1 cellular context compared by ENCODE assay signal in genomic region chr22:19855504-19856409, GRCh38.
TF ChIP-seq lines count a peak whose summit lies in the region.

No MANE protein-coding gene starts in this region.

TF ChIP-seq in HepG2, 621 proteins besides CTCF, POLR2A, EP300 and RAD21 (continued from another document and continues in another):
- TF ChIP-seq THAP11 (CRISPR knock-in tag; IDR thresholded peaks at IDR 0.05) (peak; percentile 51; the same call in 1 of the 2 replicates), MBD4 (IDR thresholded peaks at IDR 0.05; ENCODE audit: borderline replicate concordance, low read length) (no peak), ZNF747 (CRISPR knock-in tag; IDR thresholded peaks at IDR 0.05; ENCODE audit: borderline replicate concordance) (no peak; the same call in 1 of the 2 replicates), ZNF746 (CRISPR knock-in tag; IDR thresholded peaks at IDR 0.05) (no peak; the same call in none of the 2 replicates), PRDM15 (CRISPR knock-in tag; IDR thresholded peaks at IDR 0.05) (0 out of 2 replicates have a peak, but pooled peaks have one; percentile 25), TRIM22 (IDR thresholded peaks at IDR 0.05) (no peak), ISL2 (CRISPR knock-in tag; IDR thresholded peaks at IDR 0.05) (peak; percentile 47), ZNF33A (CRISPR knock-in tag; IDR thresholded peaks at IDR 0.05; ENCODE audit: borderline replicate concordance) (no peak), ZNF713 (CRISPR knock-in tag; IDR thresholded peaks at IDR 0.05) (no peak; the same call in 1 of the 2 replicates), CENPX (CRISPR knock-in tag; IDR thresholded peaks at IDR 0.05) (no peak), ZNF263 (CRISPR knock-in tag; IDR thresholded peaks at IDR 0.05) (peak; percentile 43), BRCA1 (CRISPR knock-in tag; IDR thresholded peaks at IDR 0.05) (0 out of 2 replicates have a peak, but pooled peaks have one; percentile 9), ZNF563 (CRISPR knock-in tag; IDR thresholded peaks at IDR 0.05) (no peak), RNF219 (CRISPR knock-in tag; IDR thresholded peaks at IDR 0.05) (no peak), HOXA3 (CRISPR knock-in tag; IDR thresholded peaks at IDR 0.05) (peak; percentile 87), ZNF282 (IDR thresholded peaks at IDR 0.05; ENCODE audit: partially characterized antibody) (no peak), NKX3-1 (CRISPR knock-in tag; IDR thresholded peaks at IDR 0.05) (no peak), ZSCAN30 (CRISPR knock-in tag; IDR thresholded peaks at IDR 0.05) (peak; percentile 79; the same call in 1 of the 2 replicates), ZFP91 (CRISPR knock-in tag; IDR thresholded peaks at IDR 0.05; ENCODE audit: borderline replicate concordance) (no peak; the same call in 1 of the 2 replicates), ARID3A (IDR thresholded peaks at IDR 0.05; ENCODE audit: low read depth, low read length) (no peak), MAZ (IDR thresholded peaks at IDR 0.05; ENCODE audit: borderline replicate concordance, low read depth, low read length) (no peak), MAZ (CRISPR knock-in tag; IDR thresholded peaks at IDR 0.05; ENCODE audit: low read depth) (peak; percentile 9; the same call in 1 of the 2 replicates), SATB2 (CRISPR knock-in tag; IDR thresholded peaks at IDR 0.05) (no peak), ZNF775 (CRISPR knock-in tag; IDR thresholded peaks at IDR 0.05; ENCODE audit: borderline replicate concordance) (no peak), NFIC (IDR thresholded peaks at IDR 0.05; ENCODE audit: low read length) (peak; percentile 71), TCF7L2 (IDR thresholded peaks at IDR 0.05; ENCODE audit: low read depth, low read length) (no peak), HNRNPLL (IDR thresholded peaks at IDR 0.05; ENCODE audit: low read depth, low read length, poor library complexity, severe bottlenecking) (no peak), RBAK (CRISPR knock-in tag; IDR thresholded peaks at IDR 0.05) (no peak), SMAD3 (CRISPR knock-in tag; IDR thresholded peaks at IDR 0.05) (peak; percentile 64; the same call in 1 of the 2 replicates), ESRRA (CRISPR knock-in tag; IDR thresholded peaks at IDR 0.05; ENCODE audit: low read depth) (peak; percentile 49; the same call in 1 of the 2 replicates), SIN3A (IDR thresholded peaks at IDR 0.05; ENCODE audit: borderline replicate concordance, low read depth, low read length) (peak; percentile 22; the same call in 1 of the 2 replicates), SNRNP70 (IDR thresholded peaks at IDR 0.05; ENCODE audit: low read depth, low read length) (no peak), HOXD1 (CRISPR knock-in tag; IDR thresholded peaks at IDR 0.05) (peak; percentile 9; the same call in 1 of the 2 replicates), ZBTB20 (CRISPR knock-in tag; IDR thresholded peaks at IDR 0.05; ENCODE audit: borderline replicate concordance, low read depth) (no peak; the same call in 1 of the 2 replicates), ZNF276 (CRISPR knock-in tag; IDR thresholded peaks at IDR 0.05; ENCODE audit: low read depth) (no peak), DRAP1 (CRISPR knock-in tag; IDR thresholded peaks at IDR 0.05) (peak; percentile 64), ATF5 (CRISPR knock-in tag; IDR thresholded peaks at IDR 0.05; ENCODE audit: low read depth) (no peak), ZNF781 (CRISPR knock-in tag; IDR thresholded peaks at IDR 0.05; ENCODE audit: borderline replicate concordance, not compliant biosample characterization) (peak; percentile 29), ZNF513 (CRISPR knock-in tag; conservative IDR thresholded peaks at IDR 0.05) (no peak)
